Comparison of ENCODE assay signal across 18 cellular contexts in genomic region chr12:25996677-25997076, GRCh38. TPM values are rescaled to one million over a fixed set of nuclear protein-coding genes. Genes with fewer than 3 reads are reported as not detected.
DNase-seq lines count a peak whose midpoint lies in the region; ATAC-seq and TF ChIP-seq lines count a peak whose summit lies in the region.
"Had no signal": no experiment of that assay in that cellular context is flagged by ENCODE, and none has a peak within 500 bp of the region (broad histone marks: within the 10 kb centered on the region; RNA-seq: fewer than 3 reads in every experiment).

No MANE protein-coding gene starts in this region.

- peak overlapping the region; percentile 66 for H3K9ac ChIP-seq in GM23248
- no peak overlapping the region for H3K9ac ChIP-seq in OCI-LY3 (ENCODE audit: low read length)
- H3K9ac ChIP-seq in smooth muscle cell (ENCODE audit: low read depth) = peak overlapping the region; percentile 22

- no peak for TF ChIP-seq EP300 in gastroesophageal sphincter (IDR thresholded peaks at IDR 0.05)

- H3K36me3 ChIP-seq in GM23248 (ENCODE audit: low read depth) = no peaks in the 10 kb centered on the region
- no peaks in the 10 kb centered on the region for H3K36me3 ChIP-seq in OCI-LY3 (replicated peaks; ENCODE audit: low read depth, low read length)
- no peaks in the 10 kb centered on the region for H3K36me3 ChIP-seq in gastroesophageal sphincter
- H3K36me3 ChIP-seq in smooth muscle cell (ENCODE audit: low read depth) = no peaks in the 10 kb centered on the region
- no peaks in the 10 kb centered on the region for H3K36me3 ChIP-seq in mucosa of descending colon (ENCODE audit: low read depth)
- H3K36me3 ChIP-seq: ovary, Peyer's patch, tibial artery had no signal

- TF ChIP-seq CTCF in OCI-LY3 (IDR thresholded peaks at IDR 0.05; ENCODE audit: low read depth, low read length) = no peak
- TF ChIP-seq CTCF in gastroesophageal sphincter (IDR thresholded peaks at IDR 0.05) = no peak
- TF ChIP-seq CTCF in smooth muscle cell (IDR thresholded peaks at IDR 0.05; ENCODE audit: borderline replicate concordance, insufficient read depth, poor library complexity, severe bottlenecking) = no peak
- TF ChIP-seq CTCF in mucosa of descending colon (IDR thresholded peaks at IDR 0.05) = no peak

- H4K20me1 ChIP-seq in GM23248 (ENCODE audit: insufficient read depth) (no peaks in the 10 kb centered on the region), OCI-LY3 (ENCODE audit: insufficient read depth, low read length) (no peaks in the 10 kb centered on the region), smooth muscle cell (ENCODE audit: low read depth) (peaks cover 47% of the 10 kb centered on the region)

- intact Hi-C loops in mucosa of descending colon (cut with DNase I, micrococcal nuclease) = no loop called here

- no peak overlapping the region for H3K27ac Mint-ChIP-seq in T-helper 17 cell
- H3K27ac Mint-ChIP-seq: activated CD8-positive, alpha-beta T cell treated with anti-CD3 and anti-CD28 coated beads for 36 hours; activated naive CD8-positive, alpha-beta T cell treated with anti-CD3 and anti-CD28 coated beads, Interleukin-2, amount 50 U/mL, for 24 hours; B cell; IgD-negative memory B cell had no signal

- H3K36me3 Mint-ChIP-seq in T-helper 17 cell (ENCODE audit: low read depth) = no peaks in the 10 kb centered on the region

- no peaks in the 10 kb centered on the region for H3K4me1 Mint-ChIP-seq in T-helper 17 cell
- H3K4me1 Mint-ChIP-seq: activated naive CD8-positive, alpha-beta T cell treated with anti-CD3 and anti-CD28 coated beads, Interleukin-2, amount 50 U/mL, for 24 hours; B cell; IgD-negative memory B cell had no signal

- H3K4me3 ChIP-seq in GM23248 (peak overlapping the region; percentile 57; the same call in 1 of the 2 replicates), OCI-LY3 (ENCODE audit: low read length) (no peak overlapping the region), gastroesophageal sphincter (no peak overlapping the region), smooth muscle cell (no peak overlapping the region), mucosa of descending colon (no peak overlapping the region)
- H3K4me3 ChIP-seq: ovary, Peyer's patch, tibial artery had no signal

- ATAC-seq in gastroesophageal sphincter (no peak), mucosa of descending colon (no peak), T-helper 17 cell (no peak), HG03280 (IDR thresholded peaks at IDR 0.05; ENCODE audit: unreplicated experiment) (no peak)
- ATAC-seq: activated CD8-positive, alpha-beta T cell treated with anti-CD3 and anti-CD28 coated beads for 36 hours; activated naive CD8-positive, alpha-beta T cell treated with anti-CD3 and anti-CD28 coated beads, Interleukin-2, amount 50 U/mL, for 24 hours had no signal

- DNase-seq in GM23248 (peak; percentile 39), smooth muscle cell (lab: John Stamatoyannopoulos, UW; ENCODE audit: unreplicated experiment) (no peak), mucosa of descending colon (no peak), NCI-H146 treated with DMSO at 0.1 percent for 48 hours (lab: John Stamatoyannopoulos, UW; ENCODE audit: unreplicated experiment) (no peak), T-helper 17 cell (no peak)
- DNase-seq: activated CD8-positive, alpha-beta T cell treated with anti-CD3 and anti-CD28 coated beads for 36 hours; activated naive CD8-positive, alpha-beta T cell treated with anti-CD3 and anti-CD28 coated beads, Interleukin-2, amount 50 U/mL, for 24 hours; kidney glomerular epithelial cell; NCI-H1048; NCI-H748 treated with DMSO at 0.1 percent for 48 hours; ovary; Peyer's patch; tibial artery had no signal

- no peaks in the 10 kb centered on the region for H3K27me3 ChIP-seq in GM23248 (replicated peaks; ENCODE audit: insufficient read depth)
- H3K27me3 ChIP-seq in OCI-LY3 (ENCODE audit: low read depth, low read length) = no peaks in the 10 kb centered on the region
- H3K27me3 ChIP-seq in gastroesophageal sphincter = no peaks in the 10 kb centered on the region
- no peaks in the 10 kb centered on the region for H3K27me3 ChIP-seq in smooth muscle cell (ENCODE audit: low read depth)
- H3K27me3 ChIP-seq: ovary, Peyer's patch, tibial artery had no signal

- H3K4me1 ChIP-seq in GM23248 (ENCODE audit: insufficient read depth) = peaks cover 78% of the 10 kb centered on the region
- H3K4me1 ChIP-seq in OCI-LY3 (ENCODE audit: low read length) = peaks cover 22% of the 10 kb centered on the region
- H3K4me1 ChIP-seq in gastroesophageal sphincter = peaks cover 5 to 93% (median 23%) of the 10 kb centered on the region in 3 donors
- H3K4me1 ChIP-seq in smooth muscle cell (ENCODE audit: low read depth) = peaks cover 57% of the 10 kb centered on the region
- no peaks in the 10 kb centered on the region for H3K4me1 ChIP-seq in mucosa of descending colon (ENCODE audit: low read depth)
- H3K4me1 ChIP-seq: Peyer's patch had no signal

- H3F3A ChIP-seq in GM23248 (ENCODE audit: insufficient read depth) (peaks cover 63% of the 10 kb centered on the region), smooth muscle cell (ENCODE audit: low read depth) (no peaks in the 10 kb centered on the region)

- WGBS in GM23248 (ENCODE audit: low coverage in 1 of 2, low lambda C conversion rate in 2 of 2, missing lambda C conversion rate in 2 of 2), 2 experiments = 96 to 98% methylated on average over 1 of the region's 1 CpG
- 65 to 100% methylated on average over 1 of the region's 1 CpG for WGBS in gastroesophageal sphincter (ENCODE audit: low coverage in 1 of 2), 2 donors
- 95% methylated on average over 1 of the region's 1 CpG for WGBS in smooth muscle cell (ENCODE audit: low lambda C conversion rate)

- H3K4me2 ChIP-seq in GM23248 (ENCODE audit: unreplicated experiment) (peak overlapping the region; percentile 89), OCI-LY3 (ENCODE audit: low read length) (peak overlapping the region; percentile 58), smooth muscle cell (peak overlapping the region; percentile 1)

- H3K9me2 ChIP-seq in GM23248 (ENCODE audit: insufficient read depth) = no peaks in the 10 kb centered on the region

- peaks cover 17% of the 10 kb centered on the region for H3K27me3 Mint-ChIP-seq in T-helper 17 cell
- H3K27me3 Mint-ChIP-seq: B cell had no signal

- TF ChIP-seq POLR2A in gastroesophageal sphincter (IDR thresholded peaks at IDR 0.05) = no peak

- H3K79me2 ChIP-seq in GM23248 (ENCODE audit: insufficient read depth) (peaks cover 94% of the 10 kb centered on the region), OCI-LY3 (ENCODE audit: low read length) (no peaks in the 10 kb centered on the region; the same call in 1 of the 2 replicates), smooth muscle cell (ENCODE audit: low read depth) (peaks cover 95% of the 10 kb centered on the region)

- H3K9me3 ChIP-seq in GM23248 (ENCODE audit: low read depth) (no peaks in the 10 kb centered on the region), OCI-LY3 (ENCODE audit: insufficient read depth, low read length) (no peaks in the 10 kb centered on the region), gastroesophageal sphincter (no peaks in the 10 kb centered on the region), smooth muscle cell (replicated peaks; ENCODE audit: low read depth) (no peaks in the 10 kb centered on the region), mucosa of descending colon (no peaks in the 10 kb centered on the region), T-helper 17 cell (ENCODE audit: control insufficient read depth, low read length, poor library complexity, severe bottlenecking) (no peaks in the 10 kb centered on the region)
- H3K9me3 ChIP-seq: ovary, Peyer's patch, tibial artery had no signal

- peak overlapping the region; percentile 86 for H3K27ac ChIP-seq in GM23248
- no peak overlapping the region for H3K27ac ChIP-seq in OCI-LY3 (ENCODE audit: low read length)
- H3K27ac ChIP-seq in gastroesophageal sphincter = peak overlapping the region; percentile 30 to 69 (median 64)
- peak overlapping the region; percentile 54 for H3K27ac ChIP-seq in smooth muscle cell (ENCODE audit: low read depth)
- H3K27ac ChIP-seq: ovary had no signal

- H2AFZ ChIP-seq in GM23248 = no peak overlapping the region
- H2AFZ ChIP-seq in OCI-LY3 (ENCODE audit: low read depth, low read length) = no peak overlapping the region
- H2AFZ ChIP-seq in smooth muscle cell (ENCODE audit: low read depth) = no peak overlapping the region

- in situ Hi-C loops in GM23248 (cut with MboI) = no loop called here

- H3K4me3 Mint-ChIP-seq in T-helper 17 cell = no peak overlapping the region
- H3K4me3 Mint-ChIP-seq: activated CD8-positive, alpha-beta T cell treated with anti-CD3 and anti-CD28 coated beads for 36 hours; activated naive CD8-positive, alpha-beta T cell treated with anti-CD3 and anti-CD28 coated beads, Interleukin-2, amount 50 U/mL, for 24 hours; B cell; IgD-negative memory B cell had no signal

RNA-seq across cellular contexts. Expression of gene RASSF8, which starts 38.2 kb away (rescaled TPM):
- 80.1 and 108 TPM in 2 replicates for total RNA-seq in GM23248 (2014; rRNA removed; shearing (Covaris generic))
- polyA plus RNA-seq in GM23248 (2016; fragmentation: Nextera tagmentation; extraction: Ambion mirVana) (11.2 and 13.6 TPM in 2 replicates), smooth muscle cell (9.8 and 15.5 TPM in 2 replicates)
- total RNA-seq in gastroesophageal sphincter (100 to 1,000 TPM in 2 of 4 donors, 10 to 100 TPM in 2; 93.2 to 127 (median 111) TPM), smooth muscle cell (29.8 and 34.2 TPM in 2 replicates), mucosa of descending colon (100 to 1,000 TPM in 1 of 3 donors, 1 to 10 TPM in 2; 3.2 to 109 (median 8.0) TPM), T-helper 17 cell (under 1 TPM in 1 of 2 donors, not detected in 1; 0.05 TPM)
- total RNA-seq: activated CD8-positive, alpha-beta T cell treated with anti-CD3 and anti-CD28 coated beads for 36 hours had no signal
- polyA plus RNA-seq: IgD-negative memory B cell had no signal

Comparison
In these comparisons a context has a peak if more than half of its experiments do, and no peak if none do; other contexts are left out.
1. H3K4me2 ChIP-seq: peak in every context shown above with its lines; median percentile 89 in GM23248; 58 in OCI-LY3; 1 in smooth muscle cell.
2. RNA of gene RASSF8, which starts 38.2 kb away (total RNA-seq): 93.2 to 127 TPM in gastroesophageal sphincter, 80.1 to 108 TPM in GM23248, 29.8 to 34.2 TPM in smooth muscle cell and 3.2 to 109 TPM in mucosa of descending colon; 0.05 TPM in T-helper 17 cell; every median in the first group is over 4 times any median in the second.